11 cellular contexts compared by ENCODE assay signal in genomic region chr11:117281159-117281558, GRCh38. TPM values are rescaled to one million over a fixed set of nuclear protein-coding genes. Genes with fewer than 3 reads are reported as not detected.
DNase-seq lines count a peak whose midpoint lies in the region; ATAC-seq and TF ChIP-seq lines count a peak whose summit lies in the region.
"Had no signal": no experiment of that assay in that cellular context is flagged by ENCODE, and none has a peak within 500 bp of the region (broad histone marks: within the 10 kb centered on the region; RNA-seq: fewer than 3 reads in every experiment).

No MANE protein-coding gene starts in this region.

- DNase-seq in CD4-positive, CD25-positive, alpha-beta regulatory T cell, result no peak
- DNase-seq in LHCN-M2 (ENCODE audit: low read depth) (peak; percentile 99), endodermal cell (peak; percentile 35), omental fat pad (ENCODE audit: low spot score) (no peak), globus pallidus (ENCODE audit: low spot score) (no peak), neuronal stem cell (ENCODE audit: low spot score) (no peak), right lobe of liver (no peak), ecto neural progenitor cell (ENCODE audit: low spot score) (no peak)
- DNase-seq: NCI-H1930 had no signal

- TF ChIP-seq POLR2A in right lobe of liver (IDR thresholded peaks at IDR 0.05), result no peak

- no peak for ATAC-seq in CD4-positive, CD25-positive, alpha-beta regulatory T cell (ENCODE audit: low read depth in 2 of 2)
- peak; percentile 94 for ATAC-seq in omental fat pad (ENCODE audit: low FRiP score)
- no peak for ATAC-seq in right lobe of liver

- no peak overlapping the region for H3K18ac ChIP-seq in neuronal stem cell (ENCODE audit: low read length)

- H3K9me3 Mint-ChIP-seq in CD4-positive, CD25-positive, alpha-beta regulatory T cell, result no peaks in the 10 kb centered on the region
- H3K9me3 Mint-ChIP-seq in endodermal cell, result no peaks in the 10 kb centered on the region

- H3K9me3 ChIP-seq in CD4-positive, CD25-positive, alpha-beta regulatory T cell (ENCODE audit: control insufficient read depth in 2 of 2, low read length in 2 of 2), result no peaks in the 10 kb centered on the region
- H3K9me3 ChIP-seq in endodermal cell (ENCODE audit: control insufficient read depth, low read length) (no peaks in the 10 kb centered on the region), neuronal stem cell (replicated peaks in 1 of 2; ENCODE audit: control insufficient read depth in 2 of 2, insufficient read depth in 1 of 2, low read depth in 1 of 2, low read length in 2 of 2) (no peaks in the 10 kb centered on the region), right lobe of liver (no peaks in the 10 kb centered on the region)
- H3K9me3 ChIP-seq: esophagus muscularis mucosa, neutrophil had no signal

- no peak overlapping the region for H2BK5ac ChIP-seq in neuronal stem cell (ENCODE audit: low read length)

- WGBS in endodermal cell (ENCODE audit: insufficient coverage in 1 of 2, insufficient read length in 1 of 2), 2 experiments, result 92 to 96% methylated on average over 3 to 6 of the region's 6 CpGs
- no CpG with 5 or more reads among the region's 6 CpGs for WGBS in neuronal stem cell (ENCODE audit: extremely low coverage in 2 of 2, insufficient read length in 2 of 2, insufficient replicate concordance in 1 of 2), 2 donors
- 90% methylated on average over 6 of the region's 6 CpGs for WGBS in right lobe of liver (ENCODE audit: insufficient coverage, low coverage, low lambda C conversion rate, missing lambda C conversion rate)

- no peak overlapping the region for H3K23ac ChIP-seq in neuronal stem cell (ENCODE audit: low read depth, low read length, poor library complexity)

- no peak overlapping the region for H3K4me2 ChIP-seq in neuronal stem cell (ENCODE audit: insufficient read depth, low read length, poor library complexity, severe bottlenecking)

- intact Hi-C loops in right lobe of liver (cut with DNase I), result no loop called here

- H2AFZ ChIP-seq in neuronal stem cell (ENCODE audit: low read length), result no peak overlapping the region

- H3K27me3 ChIP-seq in CD4-positive, CD25-positive, alpha-beta regulatory T cell (ENCODE audit: control insufficient read depth, insufficient read depth, low read length), result no peaks in the 10 kb centered on the region
- H3K27me3 ChIP-seq in endodermal cell (ENCODE audit: control insufficient read depth, insufficient read depth, low read length, poor library complexity, severe bottlenecking) (no peaks in the 10 kb centered on the region), neuronal stem cell (ENCODE audit: control insufficient read depth in 3 of 3, insufficient read depth in 3 of 3, low read depth in 1 of 3, low read length in 3 of 3) (no peaks in the 10 kb centered on the region), right lobe of liver (no peaks in the 10 kb centered on the region)
- H3K27me3 ChIP-seq: esophagus muscularis mucosa, neutrophil had no signal

- H3K14ac ChIP-seq in neuronal stem cell (ENCODE audit: low read length), result no peak overlapping the region

- H3K9ac ChIP-seq in endodermal cell (ENCODE audit: extremely low read depth, low read length, poor library complexity, severe bottlenecking), result no peak overlapping the region
- H3K9ac ChIP-seq in neuronal stem cell (ENCODE audit: low read depth, low read length, poor library complexity), result no peak overlapping the region

- H3K27me3 Mint-ChIP-seq in CD4-positive, CD25-positive, alpha-beta regulatory T cell, result no peaks in the 10 kb centered on the region
- H3K27me3 Mint-ChIP-seq in endodermal cell (ENCODE audit: insufficient read depth), result no peaks in the 10 kb centered on the region

- peak overlapping the region; percentile 88 to 96 (median 92) for H3K4me3 Mint-ChIP-seq in CD4-positive, CD25-positive, alpha-beta regulatory T cell
- H3K4me3 Mint-ChIP-seq in endodermal cell, result no peak overlapping the region

- H3K4me1 Mint-ChIP-seq in CD4-positive, CD25-positive, alpha-beta regulatory T cell, result peaks cover 13 to 88% (median 49%) of the 10 kb centered on the region in 4 donors
- H3K4me1 Mint-ChIP-seq in endodermal cell, result peaks cover 14% of the 10 kb centered on the region

- H3K4ac ChIP-seq in neuronal stem cell (ENCODE audit: low read length), result no peak overlapping the region

- peaks cover 43% of the 10 kb centered on the region for H3K36me3 Mint-ChIP-seq in CD4-positive, CD25-positive, alpha-beta regulatory T cell
- peaks cover 57% of the 10 kb centered on the region for H3K36me3 Mint-ChIP-seq in endodermal cell (ENCODE audit: low read depth)

- H2BK15ac ChIP-seq in neuronal stem cell (ENCODE audit: low read length), result no peak overlapping the region

- H3K27ac ChIP-seq in CD4-positive, CD25-positive, alpha-beta regulatory T cell (ENCODE audit: insufficient read depth, low read length, poor library complexity, severe bottlenecking), result no peak overlapping the region
- H3K27ac ChIP-seq in endodermal cell (ENCODE audit: low read depth, low read length), result no peak overlapping the region
- H3K27ac ChIP-seq in neuronal stem cell (replicated peaks; ENCODE audit: low read length), result no peak overlapping the region
- H3K27ac ChIP-seq in right lobe of liver, result no peak overlapping the region
- H3K27ac ChIP-seq: esophagus muscularis mucosa, neutrophil had no signal

- TF ChIP-seq CTCF in endodermal cell (conservative IDR thresholded peaks at IDR 0.05) (no peak), omental fat pad (IDR thresholded peaks at IDR 0.05) (no peak), right lobe of liver (IDR thresholded peaks at IDR 0.05) (no peak)

- peak overlapping the region; percentile 59 to 92 (median 66) for H3K27ac Mint-ChIP-seq in CD4-positive, CD25-positive, alpha-beta regulatory T cell
- peak overlapping the region; percentile 21 for H3K27ac Mint-ChIP-seq in endodermal cell

- H3K4me3 ChIP-seq in CD4-positive, CD25-positive, alpha-beta regulatory T cell (ENCODE audit: low read depth, low read length), result peak overlapping the region; percentile 95
- no peak overlapping the region for H3K4me3 ChIP-seq in endodermal cell (ENCODE audit: low read length)
- H3K4me3 ChIP-seq in neuronal stem cell (ENCODE audit: low read length in 2 of 2), result no peak overlapping the region
- H3K4me3 ChIP-seq in right lobe of liver, result no peak overlapping the region
- H3K4me3 ChIP-seq: esophagus muscularis mucosa had no signal

- no peak overlapping the region for H2BK12ac ChIP-seq in neuronal stem cell (ENCODE audit: low read length)

- H3K79me1 ChIP-seq in neuronal stem cell (ENCODE audit: low read depth, low read length), result peaks cover 2% of the 10 kb centered on the region

- no peak overlapping the region for H2AK5ac ChIP-seq in neuronal stem cell (ENCODE audit: low read depth, low read length)

- H4K8ac ChIP-seq in neuronal stem cell (ENCODE audit: low read depth, low read length), result no peak overlapping the region

- H2BK120ac ChIP-seq in neuronal stem cell (ENCODE audit: low read depth, low read length), result no peak overlapping the region

- H4K91ac ChIP-seq in neuronal stem cell (ENCODE audit: low read depth, low read length, poor library complexity), result no peak overlapping the region

- H3K4me1 ChIP-seq in CD4-positive, CD25-positive, alpha-beta regulatory T cell (ENCODE audit: control insufficient read depth, insufficient read depth, low read length, poor library complexity, severe bottlenecking), result peaks cover 56% of the 10 kb centered on the region
- H3K4me1 ChIP-seq in endodermal cell (ENCODE audit: control insufficient read depth, insufficient read depth, low read length) (no peaks in the 10 kb centered on the region), neuronal stem cell (ENCODE audit: control insufficient read depth in 2 of 2, insufficient read depth in 1 of 2, low read depth in 1 of 2, low read length in 2 of 2) (no peaks in the 10 kb centered on the region), right lobe of liver (no peaks in the 10 kb centered on the region)

- H3K36me3 ChIP-seq in CD4-positive, CD25-positive, alpha-beta regulatory T cell (ENCODE audit: control insufficient read depth, insufficient read depth, low read length), result peaks cover 37% of the 10 kb centered on the region
- H3K36me3 ChIP-seq in endodermal cell (ENCODE audit: control insufficient read depth, insufficient read depth, low read length), result peaks cover 56% of the 10 kb centered on the region
- H3K36me3 ChIP-seq in neuronal stem cell (replicated peaks in 1 of 2; ENCODE audit: control insufficient read depth in 2 of 2, insufficient read depth in 2 of 2, low read length in 2 of 2), result peaks cover 29 to 79% of the 10 kb centered on the region in 2 donors
- peaks cover 0 to 51% (median 20%) of the 10 kb centered on the region in 4 donors for H3K36me3 ChIP-seq in right lobe of liver

RNA-seq across cellular contexts. Expression of gene BACE1-AS, which starts 10.0 kb away (rescaled TPM):
- total RNA-seq in CD4-positive, CD25-positive, alpha-beta regulatory T cell, result 7.2 TPM
- polyA plus RNA-seq in CD4-positive, CD25-positive, alpha-beta regulatory T cell, result 1 to 10 TPM; 1.2 to 2.8 (median 1.9) TPM
- total RNA-seq in LHCN-M2 (2014; rRNA removed), result 3.4 and 4.7 TPM in 2 replicates
- polyA plus RNA-seq in LHCN-M2 (2012), result 3.0 TPM
- total RNA-seq in endodermal cell, result 10 to 100 TPM; 15.0 to 15.5 TPM
- 8.9 TPM for polyA plus RNA-seq in endodermal cell (2013, experiment 1 of 2)
- polyA plus RNA-seq in endodermal cell (2013, experiment 2 of 2), result 10.9 TPM
- 10 to 100 TPM in 1 of 4 donors, 1 to 10 TPM in 3; 2.3 to 12.0 (median 5.7) TPM for total RNA-seq in omental fat pad
- 13.3 TPM for polyA plus RNA-seq in neuronal stem cell (2013, experiment 1 of 2)
- polyA plus RNA-seq in neuronal stem cell (2013, experiment 2 of 2), result 14.0 TPM
- total RNA-seq in right lobe of liver, result 1 to 10 TPM in 5 of 6 experiments, under 1 TPM in 1; 0.75 to 2.9 (median 2.1) TPM

RNA-seq across cellular contexts. Expression of gene BACE1, which starts 34.9 kb away (rescaled TPM):
- 6.9 TPM for total RNA-seq in CD4-positive, CD25-positive, alpha-beta regulatory T cell
- polyA plus RNA-seq in CD4-positive, CD25-positive, alpha-beta regulatory T cell, result 1 to 10 TPM; 1.1 to 2.0 (median 1.4) TPM
- total RNA-seq in LHCN-M2 (2014; rRNA removed), result 29.8 and 38.5 TPM in 2 replicates
- 40.6 TPM for polyA plus RNA-seq in LHCN-M2 (2012)
- total RNA-seq in endodermal cell, result 10 to 100 TPM; 20.8 to 21.7 TPM
- polyA plus RNA-seq in endodermal cell (2013, experiment 1 of 2), result 25.3 TPM
- 22.1 TPM for polyA plus RNA-seq in endodermal cell (2013, experiment 2 of 2)
- total RNA-seq in omental fat pad, result 10 to 100 TPM; 20.0 to 32.4 (median 24.7) TPM
- polyA plus RNA-seq in neuronal stem cell (2013, experiment 1 of 2), result 14.9 TPM
- 15.1 TPM for polyA plus RNA-seq in neuronal stem cell (2013, experiment 2 of 2)
- 10 to 100 TPM; 19.2 to 42.8 (median 23.7) TPM for total RNA-seq in right lobe of liver

RNA-seq across cellular contexts. Expression of gene CEP164, which starts 46.5 kb away (rescaled TPM):
- 73.4 TPM for total RNA-seq in CD4-positive, CD25-positive, alpha-beta regulatory T cell
- polyA plus RNA-seq in CD4-positive, CD25-positive, alpha-beta regulatory T cell, result 10 to 100 TPM; 19.7 to 30.9 (median 20.6) TPM
- total RNA-seq in LHCN-M2 (2014; rRNA removed) (37.5 and 48.7 TPM in 2 replicates), endodermal cell (10 to 100 TPM; 32.7 to 33.6 TPM), omental fat pad (10 to 100 TPM; 15.1 to 20.3 (median 19.4) TPM), right lobe of liver (10 to 100 TPM in 2 of 6 experiments, 1 to 10 TPM in 4; 7.2 to 11.2 (median 8.6) TPM)
- polyA plus RNA-seq in LHCN-M2 (2012), result 15.0 TPM
- 26.2 TPM for polyA plus RNA-seq in endodermal cell (2013, experiment 1 of 2)
- polyA plus RNA-seq in endodermal cell (2013, experiment 2 of 2), result 26.1 TPM
- 30.9 TPM for polyA plus RNA-seq in neuronal stem cell (2013, experiment 1 of 2)
- 29.7 TPM for polyA plus RNA-seq in neuronal stem cell (2013, experiment 2 of 2)

RNA-seq across cellular contexts. Expression of gene RNF214, which starts 48.7 kb away (rescaled TPM):
- total RNA-seq in CD4-positive, CD25-positive, alpha-beta regulatory T cell, result 54.6 TPM
- 10 to 100 TPM; 51.0 to 69.6 (median 55.7) TPM for polyA plus RNA-seq in CD4-positive, CD25-positive, alpha-beta regulatory T cell
- total RNA-seq in LHCN-M2 (2014; rRNA removed) (9.3 and 12.6 TPM in 2 replicates), endodermal cell (10 to 100 TPM; 46.4 to 51.1 TPM), omental fat pad (10 to 100 TPM in 2 of 4 donors, 1 to 10 TPM in 2; 7.7 to 12.1 (median 9.8) TPM), right lobe of liver (1 to 10 TPM; 5.6 to 9.4 (median 7.3) TPM)
- polyA plus RNA-seq in LHCN-M2 (2012), result 12.3 TPM
- polyA plus RNA-seq in endodermal cell (2013, experiment 1 of 2), result 35.7 TPM
- polyA plus RNA-seq in endodermal cell (2013, experiment 2 of 2), result 37.2 TPM
- polyA plus RNA-seq in neuronal stem cell (2013, experiment 1 of 2), result 20.9 TPM
- polyA plus RNA-seq in neuronal stem cell (2013, experiment 2 of 2), result 21.5 TPM

RNA-seq across cellular contexts. Expression of gene PCSK7, which starts 49.3 kb away (rescaled TPM):
- 478 TPM for total RNA-seq in CD4-positive, CD25-positive, alpha-beta regulatory T cell
- polyA plus RNA-seq in CD4-positive, CD25-positive, alpha-beta regulatory T cell, result 10 to 100 TPM; 55.0 to 76.1 (median 63.4) TPM
- total RNA-seq in LHCN-M2 (2014; rRNA removed), result 51.6 and 61.0 TPM in 2 replicates
- polyA plus RNA-seq in LHCN-M2 (2012), result 34.9 TPM
- 10 to 100 TPM; 56.5 to 58.6 TPM for total RNA-seq in endodermal cell
- polyA plus RNA-seq in endodermal cell (2013, experiment 1 of 2), result 27.4 TPM
- polyA plus RNA-seq in endodermal cell (2013, experiment 2 of 2), result 21.1 TPM
- total RNA-seq in omental fat pad, result 10 to 100 TPM; 39.8 to 78.1 (median 50.0) TPM
- polyA plus RNA-seq in neuronal stem cell (2013, experiment 1 of 2), result 12.7 TPM
- polyA plus RNA-seq in neuronal stem cell (2013, experiment 2 of 2), result 12.2 TPM
- total RNA-seq in right lobe of liver, result 10 to 100 TPM; 19.3 to 28.5 (median 25.8) TPM

Comparison
In these comparisons a context has a peak if more than half of its experiments do, and no peak if none do; other contexts are left out.
1. DNase-seq: peak in LHCN-M2 (single experiment) and endodermal cell (single experiment); none in CD4-positive, CD25-positive, alpha-beta regulatory T cell (0 of 3), omental fat pad (single experiment), globus pallidus (single experiment), neuronal stem cell (single experiment), right lobe of liver (0 of 3) and ecto neural progenitor cell (single experiment).